ENCODE assay signal across 20 cellular contexts in genomic region chr1:202439308-202439707, GRCh38.
"Had no signal": no experiment of that assay in that cellular context is flagged by ENCODE, and none has a peak within 500 bp of the region (broad histone marks: within the 10 kb centered on the region; RNA-seq: fewer than 3 reads in every experiment).

No MANE protein-coding gene starts in this region.

- H3K9me3 ChIP-seq: body of pancreas, spleen, thoracic aorta had no signal

- H3K4me1 ChIP-seq: body of pancreas had no signal

- ATAC-seq: activated CD8-positive, alpha-beta memory T cell treated with anti-CD3 and anti-CD28 coated beads, Interleukin-2, amount 10 ng/mL, durations not matched to agents 7 days and 5 days; activated CD8-positive, alpha-beta T cell treated with anti-CD3 and anti-CD28 coated beads for 36 hours; body of pancreas had no signal

- H3K27ac ChIP-seq: body of pancreas, cardiac muscle cell, spleen, thoracic aorta had no signal

- H3K4me1 Mint-ChIP-seq: activated CD8-positive, alpha-beta memory T cell treated with anti-CD3 and anti-CD28 coated beads, Interleukin-2, amount 10 ng/mL, durations not matched to agents 7 days and 5 days; activated naive CD4-positive, alpha-beta T cell treated with anti-CD3 and anti-CD28 coated beads, Interleukin-2, amount 50 U/mL, for 24 hours; memory B cell had no signal

- H3K27me3 ChIP-seq: body of pancreas, cardiac muscle cell, spleen had no signal

- H3K4me3 Mint-ChIP-seq: activated CD8-positive, alpha-beta memory T cell treated with anti-CD3 and anti-CD28 coated beads, Interleukin-2, amount 10 ng/mL, durations not matched to agents 7 days and 5 days; activated CD8-positive, alpha-beta T cell treated with anti-CD3 and anti-CD28 coated beads for 36 hours; activated naive CD4-positive, alpha-beta T cell treated with anti-CD3 and anti-CD28 coated beads, Interleukin-2, amount 50 U/mL, for 24 hours; dendritic cell treated with granulocyte-macrophage colony-stimulating factor and Interleukin-4, amounts not matched to agents 40 ng/mL and 50 ng/mL, for 4 days; memory B cell; nephron; type B pancreatic cell had no signal

- H3K27me3 Mint-ChIP-seq: activated CD8-positive, alpha-beta memory T cell treated with anti-CD3 and anti-CD28 coated beads, Interleukin-2, amount 10 ng/mL, durations not matched to agents 7 days and 5 days; activated CD8-positive, alpha-beta T cell treated with anti-CD3 and anti-CD28 coated beads for 36 hours; activated naive CD4-positive, alpha-beta T cell treated with anti-CD3 and anti-CD28 coated beads, Interleukin-2, amount 50 U/mL, for 24 hours; dendritic cell treated with granulocyte-macrophage colony-stimulating factor and Interleukin-4, amounts not matched to agents 40 ng/mL and 50 ng/mL, for 4 days; memory B cell; type B pancreatic cell had no signal

- H3K4me3 ChIP-seq: body of pancreas, cardiac muscle cell, spleen, thoracic aorta had no signal

- H3K27ac Mint-ChIP-seq: activated CD8-positive, alpha-beta memory T cell treated with anti-CD3 and anti-CD28 coated beads, Interleukin-2, amount 10 ng/mL, durations not matched to agents 7 days and 5 days; activated CD8-positive, alpha-beta T cell treated with anti-CD3 and anti-CD28 coated beads for 36 hours; activated naive CD4-positive, alpha-beta T cell treated with anti-CD3 and anti-CD28 coated beads, Interleukin-2, amount 50 U/mL, for 24 hours; dendritic cell treated with granulocyte-macrophage colony-stimulating factor and Interleukin-4, amounts not matched to agents 40 ng/mL and 50 ng/mL, for 4 days; memory B cell; nephron; type B pancreatic cell had no signal

- DNase-seq: activated CD4-positive, alpha-beta T cell treated with anti-CD3 and anti-CD28 coated beads for 48 hours; activated CD8-positive, alpha-beta memory T cell treated with anti-CD3 and anti-CD28 coated beads, Interleukin-2, amount 10 ng/mL, durations not matched to agents 7 days and 5 days; activated CD8-positive, alpha-beta T cell treated with anti-CD3 and anti-CD28 coated beads for 36 hours; activated effector memory CD4-positive, alpha-beta T cell treated with anti-CD3 and anti-CD28 coated beads, Interleukin-2, amount 50 U/mL, for 16 hours; activated T-cell treated with anti-CD3 and anti-CD28 coated beads for 4 hours; anterior cingulate cortex; body of pancreas; effector CD4-positive, alpha-beta T cell; nucleus accumbens; spleen; stimulated activated CD4-positive, alpha-beta T cell treated with anti-CD3 and anti-CD28 coated beads, Interleukin-4, amount 100 ng/mL, for 1 hour; stimulated activated naive CD4-positive, alpha-beta T cell had no signal

- FAIRE-seq: endometrium had no signal
